Comparison of ENCODE assay signal across 1 cellular context in genomic region chr15:22915866-22916515, GRCh38.
TF ChIP-seq lines count a peak whose summit lies in the region.

No MANE protein-coding gene starts in this region.

TF ChIP-seq in HCT116, 20 proteins besides CTCF, POLR2A, EP300 and RAD21 (continued from another document):
- TF ChIP-seq REST (IDR thresholded peaks at IDR 0.05; ENCODE audit: low read depth): no peak
- no peak for TF ChIP-seq EZH2 (IDR thresholded peaks at IDR 0.05)
- TF ChIP-seq JUND (IDR thresholded peaks at IDR 0.05): no peak
- TF ChIP-seq SP1 (IDR thresholded peaks at IDR 0.05; ENCODE audit: low read depth): no peak
- no peak for TF ChIP-seq EZH2phosphoT487 (IDR thresholded peaks at IDR 0.05; ENCODE audit: borderline replicate concordance)
- no peak for TF ChIP-seq MAX (IDR thresholded peaks at IDR 0.05)
- no peak for TF ChIP-seq TCF7L2 (IDR thresholded peaks at IDR 0.05; ENCODE audit: borderline replicate concordance, extremely low read depth, insufficient read depth, insufficient read length)
- no peak for TF ChIP-seq SRF (IDR thresholded peaks at IDR 0.05; ENCODE audit: low read depth)
- no peak for TF ChIP-seq ZFX (IDR thresholded peaks at IDR 0.05)
